ENCODE assay signal across 12 cellular contexts in the genomic region with DNA sequence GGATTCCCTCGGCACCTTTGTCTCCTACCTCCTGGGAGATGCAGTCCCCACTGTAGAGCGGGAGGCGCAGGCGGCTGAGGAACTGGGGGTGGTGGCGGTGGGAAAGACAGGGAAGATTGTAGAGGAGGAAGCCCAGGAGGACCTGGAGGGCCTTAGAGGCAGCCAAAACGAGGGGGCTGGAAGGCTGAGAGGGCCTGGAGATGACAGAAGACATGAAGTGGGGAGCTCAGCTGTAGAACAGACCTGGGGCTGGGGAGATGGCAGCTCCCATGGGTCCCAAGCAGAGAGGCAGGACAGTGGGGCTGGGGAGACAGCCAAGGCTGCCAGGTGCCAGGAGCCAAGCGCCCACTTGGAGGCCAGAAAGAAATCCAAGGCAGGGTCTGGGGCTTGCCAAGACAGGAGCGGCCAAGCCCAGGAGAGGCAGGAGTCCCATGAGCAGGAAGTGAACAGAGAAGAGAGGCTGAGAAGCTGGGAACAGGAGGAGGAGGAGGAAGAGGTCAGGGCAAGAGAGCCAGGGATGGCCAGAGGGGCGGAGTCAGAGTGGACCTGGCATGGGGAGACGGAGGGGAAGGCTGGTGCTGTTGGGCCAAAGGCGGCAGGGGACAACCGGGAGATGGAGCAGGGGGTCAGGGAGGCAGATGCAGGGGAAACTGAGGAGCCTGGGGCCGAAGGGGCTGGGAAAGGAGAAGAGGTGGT. TPM values are rescaled to one million over a fixed set of nuclear protein-coding genes. Genes with fewer than 3 reads are reported as not detected.
DNase-seq lines count a peak whose midpoint lies in the region; ATAC-seq and TF ChIP-seq lines count a peak whose summit lies in the region.
"Had no signal": no experiment of that assay in that cellular context is flagged by ENCODE, and none has a peak within 500 bp of the region (broad histone marks: within the 10 kb centered on the region; RNA-seq: fewer than 3 reads in every experiment).

No MANE protein-coding gene starts in this region.

- no peak for TF ChIP-seq POLR2A in right lobe of liver (IDR thresholded peaks at IDR 0.05)
- TF ChIP-seq POLR2A in thyroid gland (IDR thresholded peaks at IDR 0.05): no peak

- H3K4me1 ChIP-seq in right lobe of liver: peaks cover 0 to 8% (median 2%) of the 10 kb centered on the region in 4 donors
- peaks cover 11 to 12% of the 10 kb centered on the region in 2 donors for H3K4me1 ChIP-seq in thyroid gland

- no peak for TF ChIP-seq CTCF in right lobe of liver (IDR thresholded peaks at IDR 0.05)
- no peak for TF ChIP-seq CTCF in thyroid gland (IDR thresholded peaks at IDR 0.05)

- peak overlapping the region; percentile 95 for H3K4me3 Mint-ChIP-seq in activated CD8-positive, alpha-beta memory T cell treated with anti-CD3 and anti-CD28 coated beads, Interleukin-2, amount 10 ng/mL, durations not matched to agents 7 days and 5 days
- H3K4me3 Mint-ChIP-seq in activated T-cell treated with anti-CD3 and anti-CD28 coated beads, Interleukin-2, amount 50 U/mL, for 4 hours: peak overlapping the region; percentile 76

- intact Hi-C loops in right lobe of liver (cut with DNase I) (loop anchor here in 1 of 2 donors (10.0 kb wide), 1 partner anchor 60 kb away; the partner anchor contains the start of gene SGF29), thyroid gland (cut with DNase I) (no loop called here)

- no peaks in the 10 kb centered on the region for H3K27me3 Mint-ChIP-seq in activated CD8-positive, alpha-beta memory T cell treated with anti-CD3 and anti-CD28 coated beads, Interleukin-2, amount 10 ng/mL, durations not matched to agents 7 days and 5 days
- no peaks in the 10 kb centered on the region for H3K27me3 Mint-ChIP-seq in activated T-cell treated with anti-CD3 and anti-CD28 coated beads, Interleukin-2, amount 50 U/mL, for 4 hours (ENCODE audit: low read depth)

- 62% methylated on average over 11 of the region's 13 CpGs for WGBS in right lobe of liver (ENCODE audit: insufficient coverage, low coverage, low lambda C conversion rate, missing lambda C conversion rate)
- 82 to 83% methylated on average over 13 of the region's 13 CpGs for WGBS in thyroid gland, 2 donors

- H3K9me3 Mint-ChIP-seq in activated CD8-positive, alpha-beta memory T cell treated with anti-CD3 and anti-CD28 coated beads, Interleukin-2, amount 10 ng/mL, durations not matched to agents 7 days and 5 days (ENCODE audit: low read depth): no peaks in the 10 kb centered on the region
- H3K9me3 Mint-ChIP-seq in activated T-cell treated with anti-CD3 and anti-CD28 coated beads, Interleukin-2, amount 50 U/mL, for 4 hours: no peaks in the 10 kb centered on the region
- H3K9me3 Mint-ChIP-seq: nephron had no signal

- CTCF ChIA-PET in activated CD8-positive, alpha-beta memory T cell treated with anti-CD3 and anti-CD28 coated beads, Interleukin-2, amount 10 ng/mL, durations not matched to agents 7 days and 5 days (lab: Charles Lee): interaction anchor here (1.0 to 1.4 kb wide), 2 partner anchors 53 to 55 kb away, joined by 3 to 4 read pairs; no protein-coding TSS in a partner anchor

- H3K27me3 ChIP-seq in right lobe of liver (no peaks in the 10 kb centered on the region), thyroid gland (no peaks in the 10 kb centered on the region)

- H3K36me3 ChIP-seq in right lobe of liver: peaks cover 0 to 5% (median 0%) of the 10 kb centered on the region in 4 donors
- no peaks in the 10 kb centered on the region for H3K36me3 ChIP-seq in thyroid gland
- H3K36me3 ChIP-seq: HAP-1 had no signal

- no peak for ATAC-seq in activated CD8-positive, alpha-beta memory T cell treated with anti-CD3 and anti-CD28 coated beads, Interleukin-2, amount 10 ng/mL, durations not matched to agents 7 days and 5 days
- no peak for ATAC-seq in activated T-cell treated with anti-CD3 and anti-CD28 coated beads, Interleukin-2, amount 50 U/mL, for 4 hours
- no peak for ATAC-seq in right lobe of liver
- ATAC-seq in HG02798 (IDR thresholded peaks at IDR 0.05; ENCODE audit: poor library complexity, unreplicated experiment): no peak

- H3K4me3 ChIP-seq in right lobe of liver (peak overlapping the region; percentile 9 to 16 (median 14)), thyroid gland (replicated peaks in 1 of 3) (no peak overlapping the region)
- H3K4me3 ChIP-seq: HAP-1 had no signal

- no peaks in the 10 kb centered on the region for H3K9me3 ChIP-seq in right lobe of liver
- no peaks in the 10 kb centered on the region for H3K9me3 ChIP-seq in thyroid gland
- H3K9me3 ChIP-seq: HAP-1 had no signal

- H3K27ac ChIP-seq in right lobe of liver (peak overlapping the region; percentile 26 to 91 (median 57)), thyroid gland (peak overlapping the region in 1 of 3 donors; percentile 33)

- peaks cover 14% of the 10 kb centered on the region for H3K36me3 Mint-ChIP-seq in activated CD8-positive, alpha-beta memory T cell treated with anti-CD3 and anti-CD28 coated beads, Interleukin-2, amount 10 ng/mL, durations not matched to agents 7 days and 5 days
- H3K36me3 Mint-ChIP-seq in activated T-cell treated with anti-CD3 and anti-CD28 coated beads, Interleukin-2, amount 50 U/mL, for 4 hours (ENCODE audit: insufficient read depth): no peaks in the 10 kb centered on the region

- no peak for DNase-seq in activated CD8-positive, alpha-beta memory T cell treated with anti-CD3 and anti-CD28 coated beads, Interleukin-2, amount 10 ng/mL, durations not matched to agents 7 days and 5 days
- DNase-seq in activated CD8-positive, alpha-beta memory T cell treated with anti-CD3 and anti-CD28 coated beads for 24 hours: no peak
- DNase-seq in activated T-cell treated with anti-CD3 and anti-CD28 coated beads, Interleukin-2, amount 50 U/mL, for 4 hours: no peak
- peak in 1 of 3 donors; percentile 39 for DNase-seq in right lobe of liver
- DNase-seq in thyroid gland: peak; percentile 36 to 42
- no peak for DNase-seq in activated effector memory CD4-positive, alpha-beta T cell treated with anti-CD3 and anti-CD28 coated beads, Interleukin-2, amount 50 U/mL, for 16 hours
- DNase-seq in iPS-NIHi7 (ENCODE audit: extremely low spot score): no peak
- DNase-seq: T1000 had no signal

- H3K4me1 Mint-ChIP-seq in activated CD8-positive, alpha-beta memory T cell treated with anti-CD3 and anti-CD28 coated beads, Interleukin-2, amount 10 ng/mL, durations not matched to agents 7 days and 5 days: peaks cover 60% of the 10 kb centered on the region
- H3K4me1 Mint-ChIP-seq in activated T-cell treated with anti-CD3 and anti-CD28 coated beads, Interleukin-2, amount 50 U/mL, for 4 hours (ENCODE audit: low read depth): peaks cover 56% of the 10 kb centered on the region
- H3K4me1 Mint-ChIP-seq: nephron had no signal

- peak overlapping the region; percentile 100 for H3K27ac Mint-ChIP-seq in activated CD8-positive, alpha-beta memory T cell treated with anti-CD3 and anti-CD28 coated beads, Interleukin-2, amount 10 ng/mL, durations not matched to agents 7 days and 5 days

RNA-seq across cellular contexts. Expression of gene APOBR, which starts 0.8 kb away (rescaled TPM):
- total RNA-seq in activated CD8-positive, alpha-beta memory T cell treated with anti-CD3 and anti-CD28 coated beads, Interleukin-2, amount 10 ng/mL, durations not matched to agents 7 days and 5 days: 10 to 100 TPM; 25.5 to 28.0 TPM
- total RNA-seq in activated T-cell treated with anti-CD3 and anti-CD28 coated beads, Interleukin-2, amount 50 U/mL, for 4 hours: 1 to 10 TPM; 2.3 to 3.0 (median 2.7) TPM
- total RNA-seq in right lobe of liver (1 to 10 TPM in 4 of 6 experiments, under 1 TPM in 2; 0.57 to 2.2 (median 1.5) TPM), thyroid gland (1 to 10 TPM in 2 of 4 donors, under 1 TPM in 2; 0.42 to 1.1 (median 0.78) TPM)
- total RNA-seq: fibroblast of villous mesenchyme had no signal

RNA-seq across cellular contexts. Expression of gene CLN3, which starts 3.4 kb away (rescaled TPM):
- total RNA-seq in activated CD8-positive, alpha-beta memory T cell treated with anti-CD3 and anti-CD28 coated beads, Interleukin-2, amount 10 ng/mL, durations not matched to agents 7 days and 5 days: 10 to 100 TPM; 46.1 to 54.6 TPM
- 10 to 100 TPM; 25.9 to 26.0 (median 25.9) TPM for total RNA-seq in activated T-cell treated with anti-CD3 and anti-CD28 coated beads, Interleukin-2, amount 50 U/mL, for 4 hours
- 10 to 100 TPM; 16.5 to 47.8 (median 30.7) TPM for total RNA-seq in right lobe of liver
- total RNA-seq in thyroid gland: 10 to 100 TPM; 32.5 to 80.9 (median 50.3) TPM

RNA-seq across cellular contexts. Expression of gene IL27, which starts 11.4 kb away (rescaled TPM):
- not detected for total RNA-seq in activated CD8-positive, alpha-beta memory T cell treated with anti-CD3 and anti-CD28 coated beads, Interleukin-2, amount 10 ng/mL, durations not matched to agents 7 days and 5 days
- total RNA-seq in activated T-cell treated with anti-CD3 and anti-CD28 coated beads, Interleukin-2, amount 50 U/mL, for 4 hours: under 1 TPM in 2 of 3 donors, not detected in 1; 0.21 to 0.41 TPM
- total RNA-seq in right lobe of liver (10 to 100 TPM in 1 of 6 experiments, 1 to 10 TPM in 5; 1.1 to 13.9 (median 3.3) TPM), thyroid gland (under 1 TPM in 1 of 4 donors, not detected in 3; 0.45 TPM)
- total RNA-seq: fibroblast of villous mesenchyme had no signal

RNA-seq across cellular contexts. Expression of gene NPIPB7, which starts 23.1 kb away (rescaled TPM):
- total RNA-seq in activated CD8-positive, alpha-beta memory T cell treated with anti-CD3 and anti-CD28 coated beads, Interleukin-2, amount 10 ng/mL, durations not matched to agents 7 days and 5 days: not detected
- total RNA-seq in activated T-cell treated with anti-CD3 and anti-CD28 coated beads, Interleukin-2, amount 50 U/mL, for 4 hours: not detected
- total RNA-seq in right lobe of liver (not detected), thyroid gland (not detected)
- total RNA-seq: fibroblast of villous mesenchyme had no signal

RNA-seq across cellular contexts. Expression of gene NUPR1, which starts 43.5 kb away (rescaled TPM):
- total RNA-seq in activated CD8-positive, alpha-beta memory T cell treated with anti-CD3 and anti-CD28 coated beads, Interleukin-2, amount 10 ng/mL, durations not matched to agents 7 days and 5 days: not detected
- total RNA-seq in activated T-cell treated with anti-CD3 and anti-CD28 coated beads, Interleukin-2, amount 50 U/mL, for 4 hours: under 1 TPM; 0.28 to 0.63 (median 0.37) TPM
- total RNA-seq in right lobe of liver (100 to 1,000 TPM in 2 of 6 experiments, 10 to 100 TPM in 4; 33.4 to 188 (median 80.7) TPM), thyroid gland (1,000 to 10,000 TPM in 1 of 4 donors, 100 to 1,000 TPM in 2, 10 to 100 TPM in 1; 53.3 to 1,103 (median 535) TPM)

Comparison
In these comparisons a context has a peak if more than half of its experiments do, and no peak if none do; other contexts are left out.
1. DNase-seq: peak in thyroid gland (2 of 2); none in activated CD8-positive, alpha-beta memory T cell treated with anti-CD3 and anti-CD28 coated beads, Interleukin-2, amount 10 ng/mL, durations not matched to agents 7 days and 5 days (single experiment), activated CD8-positive, alpha-beta memory T cell treated with anti-CD3 and anti-CD28 coated beads for 24 hours (single experiment), activated T-cell treated with anti-CD3 and anti-CD28 coated beads, Interleukin-2, amount 50 U/mL, for 4 hours (single experiment), activated effector memory CD4-positive, alpha-beta T cell treated with anti-CD3 and anti-CD28 coated beads, Interleukin-2, amount 50 U/mL, for 16 hours (single experiment) and iPS-NIHi7 (single experiment).
2. H3K4me3 ChIP-seq: peak in right lobe of liver (3 of 3); none in thyroid gland (0 of 3).
3. RNA of gene APOBR, which starts 0.8 kb away (total RNA-seq): 25.5 to 28.0 TPM in activated CD8-positive, alpha-beta memory T cell treated with anti-CD3 and anti-CD28 coated beads, Interleukin-2, amount 10 ng/mL, durations not matched to agents 7 days and 5 days; 2.3 to 3.0 TPM in activated T-cell treated with anti-CD3 and anti-CD28 coated beads, Interleukin-2, amount 50 U/mL, for 4 hours, 0.57 to 2.2 TPM in right lobe of liver and 0.42 to 1.1 TPM in thyroid gland; every median in the first group is over 4 times any median in the second.